Comparison of ENCODE assay signal across 31 cellular contexts in the genomic region with DNA sequence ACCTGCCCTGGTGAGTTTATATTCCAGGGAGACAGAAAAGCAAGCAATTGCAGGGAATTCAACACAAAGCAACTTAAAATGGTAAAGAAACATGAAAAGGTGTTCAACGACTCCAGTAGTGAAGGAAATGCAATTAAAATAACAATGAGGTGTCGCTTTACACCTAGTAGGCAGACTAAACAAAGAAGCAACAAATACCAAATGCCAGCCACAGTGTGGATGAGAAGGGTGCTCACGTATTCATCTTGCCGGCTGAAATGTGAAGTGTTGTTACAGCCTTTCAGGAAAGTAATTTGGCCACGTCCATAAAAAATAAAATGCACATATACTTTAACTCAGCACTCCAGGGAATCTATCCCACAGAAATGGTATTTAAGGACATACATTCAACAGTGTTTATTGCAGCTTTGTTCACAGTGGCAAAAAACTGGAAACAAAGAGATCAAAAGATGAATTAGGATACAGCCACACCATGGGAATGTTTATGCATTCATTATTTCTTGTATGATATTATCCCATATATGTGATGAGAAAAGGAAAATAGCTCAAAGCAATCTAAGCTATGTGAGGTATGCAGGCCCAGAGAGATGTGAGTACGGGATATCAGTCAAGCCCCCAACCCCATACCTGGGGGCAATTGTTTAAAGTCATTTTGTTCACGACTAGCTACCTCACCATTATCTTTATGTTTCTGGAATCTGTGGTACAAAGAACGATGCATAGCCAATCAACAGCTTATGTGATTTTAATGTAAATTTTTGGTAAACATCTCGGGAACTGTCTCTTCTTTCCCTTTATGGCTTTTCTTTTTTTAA.
DNase-seq lines count a peak whose midpoint lies in the region; ATAC-seq and TF ChIP-seq lines count a peak whose summit lies in the region.
"Had no signal": no experiment of that assay in that cellular context is flagged by ENCODE, and none has a peak within 500 bp of the region (broad histone marks: within the 10 kb centered on the region; RNA-seq: fewer than 3 reads in every experiment).

No MANE protein-coding gene starts in this region.

- H3F3A ChIP-seq in neural progenitor cell (ENCODE audit: low read depth), result no peaks in the 10 kb centered on the region

- H3K4me3 Mint-ChIP-seq in neural progenitor cell, result no peak overlapping the region
- H3K4me3 Mint-ChIP-seq: activated CD4-positive, alpha-beta T cell treated with anti-CD3 and anti-CD28 coated beads for 36 hours; central memory CD8-positive, alpha-beta T cell; dendritic cell treated with granulocyte-macrophage colony-stimulating factor and Interleukin-4, amounts not matched to agents 40 ng/mL and 50 ng/mL, for 4 days; naive B cell; T-helper 17 cell had no signal

- no peak for TF ChIP-seq CTCF in neural progenitor cell (IDR thresholded peaks at IDR 0.05)

- H3K27me3 ChIP-seq in NT2/D1 (ENCODE audit: insufficient read depth, insufficient read length) (no peaks in the 10 kb centered on the region), neural progenitor cell (no peaks in the 10 kb centered on the region)
- H3K27me3 ChIP-seq: esophagus squamous epithelium, hepatocyte, MG63, testis, uterus had no signal

- no peaks in the 10 kb centered on the region for H3K27me3 Mint-ChIP-seq in neural progenitor cell (ENCODE audit: insufficient read depth, low read depth)
- H3K27me3 Mint-ChIP-seq: central memory CD8-positive, alpha-beta T cell; dendritic cell treated with granulocyte-macrophage colony-stimulating factor and Interleukin-4, amounts not matched to agents 40 ng/mL and 50 ng/mL, for 4 days; naive B cell had no signal

- no peak overlapping the region for H3K4me3 ChIP-seq in NT2/D1 (ENCODE audit: insufficient read length, low read depth)
- H3K4me3 ChIP-seq in neural progenitor cell, result no peak overlapping the region
- H3K4me3 ChIP-seq: esophagus squamous epithelium, hepatocyte, K562, MG63, psoas muscle, SK-N-MC, testis, uterus had no signal

- H3K79me2 ChIP-seq in neural progenitor cell (ENCODE audit: low read depth), result no peaks in the 10 kb centered on the region
- H3K79me2 ChIP-seq: hepatocyte had no signal

- peaks cover 1% of the 10 kb centered on the region for H3K9me3 Mint-ChIP-seq in neural progenitor cell
- H3K9me3 Mint-ChIP-seq: central memory CD8-positive, alpha-beta T cell; dendritic cell treated with granulocyte-macrophage colony-stimulating factor and Interleukin-4, amounts not matched to agents 40 ng/mL and 50 ng/mL, for 4 days had no signal

- H3K4me1 ChIP-seq in NT2/D1 (ENCODE audit: insufficient read depth, insufficient read length), result no peaks in the 10 kb centered on the region
- peaks cover 8% of the 10 kb centered on the region for H3K4me1 ChIP-seq in neural progenitor cell
- H3K4me1 ChIP-seq: esophagus squamous epithelium, psoas muscle, uterus had no signal

- H3K27ac ChIP-seq in neural progenitor cell, result no peak overlapping the region
- H3K27ac ChIP-seq: esophagus squamous epithelium, hepatocyte, psoas muscle, SK-N-MC, testis, uterus had no signal

- peaks cover 8% of the 10 kb centered on the region for H3K4me1 Mint-ChIP-seq in neural progenitor cell
- H3K4me1 Mint-ChIP-seq: activated CD4-positive, alpha-beta T cell treated with anti-CD3 and anti-CD28 coated beads for 36 hours; central memory CD8-positive, alpha-beta T cell; naive B cell had no signal

- H3K27ac Mint-ChIP-seq in neural progenitor cell, result no peak overlapping the region
- H3K27ac Mint-ChIP-seq: activated CD4-positive, alpha-beta T cell treated with anti-CD3 and anti-CD28 coated beads for 36 hours; dendritic cell treated with granulocyte-macrophage colony-stimulating factor and Interleukin-4, amounts not matched to agents 40 ng/mL and 50 ng/mL, for 4 days; T-helper 17 cell had no signal

- no peak overlapping the region for H3K9ac ChIP-seq in NT2/D1 (ENCODE audit: insufficient read length, low read depth)
- no peak overlapping the region for H3K9ac ChIP-seq in neural progenitor cell

- no peak for ATAC-seq in activated CD4-positive, CD25-positive, alpha-beta regulatory T cell treated with anti-CD3 and anti-CD28 coated beads, Interleukin-2, amount 50 U/mL, for 24 hours
- ATAC-seq: activated CD4-positive, alpha-beta T cell treated with anti-CD3 and anti-CD28 coated beads for 36 hours; K562; left ventricle myocardium superior; psoas muscle; T-helper 17 cell had no signal

- DNase-seq in NCI-H1417 (lab: John Stamatoyannopoulos, UW) (peak in 2 of 3 experiments; percentile 54 to 57), NCI-H1417 treated with DMSO at 0.1 percent for 48 hours (lab: John Stamatoyannopoulos, UW) (no peak), NCI-H2029 (lab: John Stamatoyannopoulos, UW) (peak; percentile 77), NT2/D1 (ENCODE audit: low read depth, low spot score) (peak; percentile 33), neural progenitor cell (ENCODE audit: low spot score) (peak; percentile 39), globus pallidus (ENCODE audit: low spot score) (no peak), GF-D8 (lab: John Stamatoyannopoulos, UW) (no peak)
- DNase-seq: 8988T; activated CD4-positive, alpha-beta T cell treated with anti-CD3 and anti-CD28 coated beads for 36 hours; activated CD8-positive, alpha-beta memory T cell treated with anti-CD3 and anti-CD28 coated beads for 24 hours; activated gamma-delta T cell treated with Interleukin-2 at 50 U/mL for 16 hours; EL; esophagus squamous epithelium; foreskin melanocyte; left ventricle myocardium superior; MG63; naive B cell; NCI-H1105 treated with DMSO at 0.1 percent for 48 hours; OCI-M1; psoas muscle; stimulated activated CD4-positive, alpha-beta T cell treated with anti-CD3 and anti-CD28 coated beads, Interleukin-15, amount 100 ng/mL, for 24 hours; stimulated activated naive CD4-positive, alpha-beta T cell treated with Interleukin-2 at 50 U/mL for 16 hours; T-helper 17 cell; testis; uterus had no signal

- no peaks in the 10 kb centered on the region for H4K20me1 ChIP-seq in neural progenitor cell (ENCODE audit: low read depth)

- H3K4me2 ChIP-seq in neural progenitor cell, result peak overlapping the region; percentile 46
- H3K4me2 ChIP-seq: hepatocyte had no signal

- no peaks in the 10 kb centered on the region for H3K36me3 ChIP-seq in NT2/D1 (ENCODE audit: insufficient read depth, insufficient read length, low read length)
- no peaks in the 10 kb centered on the region for H3K36me3 ChIP-seq in neural progenitor cell
- H3K36me3 ChIP-seq: esophagus squamous epithelium, MG63, uterus had no signal

- no peaks in the 10 kb centered on the region for H3K36me3 Mint-ChIP-seq in neural progenitor cell
- H3K36me3 Mint-ChIP-seq: naive B cell had no signal

- H3K9me3 ChIP-seq in NT2/D1 (ENCODE audit: insufficient read depth, low read length) (no peaks in the 10 kb centered on the region), neural progenitor cell (ENCODE audit: low read depth) (no peaks in the 10 kb centered on the region)
- H3K9me3 ChIP-seq: esophagus squamous epithelium, MG63, psoas muscle, testis, uterus had no signal

- H2AFZ ChIP-seq in neural progenitor cell (replicated peaks), result peak overlapping the region; percentile 64
- H2AFZ ChIP-seq: hepatocyte had no signal

Comparison
In these comparisons a context has a peak if more than half of its experiments do, and no peak if none do; other contexts are left out.
1. DNase-seq: peak in NCI-H1417 (2 of 3), NCI-H2029 (single experiment), NT2/D1 (single experiment) and neural progenitor cell (single experiment); none in NCI-H1417 treated with DMSO at 0.1 percent for 48 hours (single experiment), globus pallidus (single experiment) and GF-D8 (single experiment).